Comparison of ENCODE assay signal across 11 cellular contexts in the genomic region with DNA sequence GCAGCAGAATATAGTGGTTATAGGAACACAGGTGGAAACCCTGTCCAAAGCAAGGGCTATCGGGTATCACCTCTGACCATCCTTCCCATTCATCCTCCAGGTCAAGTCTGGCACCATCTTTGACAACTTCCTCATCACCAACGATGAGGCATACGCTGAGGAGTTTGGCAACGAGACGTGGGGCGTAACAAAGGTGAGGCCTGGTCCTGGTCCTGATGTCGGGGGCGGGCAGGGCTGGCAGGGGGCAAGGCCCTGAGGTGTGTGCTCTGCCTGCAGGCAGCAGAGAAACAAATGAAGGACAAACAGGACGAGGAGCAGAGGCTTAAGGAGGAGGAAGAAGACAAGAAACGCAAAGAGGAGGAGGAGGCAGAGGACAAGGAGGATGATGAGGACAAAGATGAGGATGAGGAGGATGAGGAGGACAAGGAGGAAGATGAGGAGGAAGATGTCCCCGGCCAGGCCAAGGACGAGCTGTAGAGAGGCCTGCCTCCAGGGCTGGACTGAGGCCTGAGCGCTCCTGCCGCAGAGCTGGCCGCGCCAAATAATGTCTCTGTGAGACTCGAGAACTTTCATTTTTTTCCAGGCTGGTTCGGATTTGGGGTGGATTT. TPM values are rescaled to one million over a fixed set of nuclear protein-coding genes. Genes with fewer than 3 reads are reported as not detected.
DNase-seq lines count a peak whose midpoint lies in the region; ATAC-seq and TF ChIP-seq lines count a peak whose summit lies in the region.
"Had no signal": no experiment of that assay in that cellular context is flagged by ENCODE, and none has a peak within 500 bp of the region (broad histone marks: within the 10 kb centered on the region; RNA-seq: fewer than 3 reads in every experiment).

No MANE protein-coding gene starts in this region.

- no peaks in the 10 kb centered on the region for H3K9me3 Mint-ChIP-seq in activated naive CD4-positive, alpha-beta T cell treated with anti-CD3 and anti-CD28 coated beads for 36 hours
- H3K9me3 Mint-ChIP-seq in endothelial cell (ENCODE audit: unreplicated experiment), result no peaks in the 10 kb centered on the region
- H3K9me3 Mint-ChIP-seq in stimulated activated memory B cell treated with anti-CD40 and anti-IgM and Interleukin-4, amounts not matched to agents 10 μg/mL and 1 μg/mL and 100 μg/mL, for 72 hours, result no peaks in the 10 kb centered on the region

- H3K27me3 ChIP-seq in Panc1 (ENCODE audit: control insufficient read depth, insufficient read depth, low read length), result no peaks in the 10 kb centered on the region

- peaks cover 86% of the 10 kb centered on the region for H3K36me3 Mint-ChIP-seq in activated naive CD4-positive, alpha-beta T cell treated with anti-CD3 and anti-CD28 coated beads for 36 hours (ENCODE audit: low read depth)
- H3K36me3 Mint-ChIP-seq in endothelial cell (ENCODE audit: low read depth, unreplicated experiment), result peaks cover 50% of the 10 kb centered on the region
- peaks cover 82% of the 10 kb centered on the region for H3K36me3 Mint-ChIP-seq in stimulated activated memory B cell treated with anti-CD40 and anti-IgM and Interleukin-4, amounts not matched to agents 10 μg/mL and 1 μg/mL and 100 μg/mL, for 72 hours

- POLR2A ChIA-PET in Panc1 (lab: Charles Lee), result no interaction called here

- ATAC-seq in Panc1, result no peak
- ATAC-seq in stimulated activated memory B cell treated with anti-CD40 and anti-IgM and Interleukin-4, amounts not matched to agents 10 μg/mL and 1 μg/mL and 100 μg/mL, for 72 hours, result no peak

- H3K4me3 ChIP-seq in Panc1 (ENCODE audit: low read depth in 2 of 2, low read length in 2 of 2), result no peak overlapping the region

- no peaks in the 10 kb centered on the region for H3K27me3 Mint-ChIP-seq in activated naive CD4-positive, alpha-beta T cell treated with anti-CD3 and anti-CD28 coated beads for 36 hours (ENCODE audit: low read depth)
- peaks cover 14% of the 10 kb centered on the region for H3K27me3 Mint-ChIP-seq in endothelial cell (ENCODE audit: unreplicated experiment)
- H3K27me3 Mint-ChIP-seq in stimulated activated memory B cell treated with anti-CD40 and anti-IgM and Interleukin-4, amounts not matched to agents 10 μg/mL and 1 μg/mL and 100 μg/mL, for 72 hours, result no peaks in the 10 kb centered on the region

- intact Hi-C loops in activated naive CD4-positive, alpha-beta T cell treated with anti-CD3 and anti-CD28 coated beads for 36 hours (cut with micrococcal nuclease), result no loop called here
- intact Hi-C loops in Panc1 (cut with micrococcal nuclease; ENCODE audit: unreplicated experiment), result no loop called here

- H3K4me3 Mint-ChIP-seq in activated naive CD4-positive, alpha-beta T cell treated with anti-CD3 and anti-CD28 coated beads for 36 hours, result peak overlapping the region; percentile 2
- peak overlapping the region; percentile 37 for H3K4me3 Mint-ChIP-seq in endothelial cell (ENCODE audit: unreplicated experiment)
- H3K4me3 Mint-ChIP-seq in stimulated activated memory B cell treated with anti-CD40 and anti-IgM and Interleukin-4, amounts not matched to agents 10 μg/mL and 1 μg/mL and 100 μg/mL, for 72 hours, result peak overlapping the region; percentile 42

- peak overlapping the region; percentile 78 for H3K27ac Mint-ChIP-seq in activated naive CD4-positive, alpha-beta T cell treated with anti-CD3 and anti-CD28 coated beads for 36 hours
- H3K27ac Mint-ChIP-seq in endothelial cell (ENCODE audit: unreplicated experiment), result peak overlapping the region; percentile 16
- peak overlapping the region; percentile 99 for H3K27ac Mint-ChIP-seq in stimulated activated memory B cell treated with anti-CD40 and anti-IgM and Interleukin-4, amounts not matched to agents 10 μg/mL and 1 μg/mL and 100 μg/mL, for 72 hours

- no peak for DNase-seq in activated naive CD4-positive, alpha-beta T cell treated with anti-CD3 and anti-CD28 coated beads for 36 hours
- DNase-seq in activated naive CD4-positive, alpha-beta T cell treated with Interleukin-2 at 50 U/mL for 16 hours, result no peak
- no peak for DNase-seq in Panc1 (ENCODE audit: low read depth, low spot score)
- no peak for DNase-seq in endothelial cell (ENCODE audit: low spot score)
- no peak for DNase-seq in DMS153 (lab: John Stamatoyannopoulos, UW)
- no peak for DNase-seq in ureter (ENCODE audit: low spot score)
- DNase-seq in NCI-H524 (lab: John Stamatoyannopoulos, UW), result no peak
- DNase-seq: C1 segment of cervical spinal cord, NCI-H748 treated with DMSO at 0.1 percent for 48 hours had no signal

- CTCF ChIA-PET in activated naive CD4-positive, alpha-beta T cell treated with anti-CD3 and anti-CD28 coated beads for 36 hours (lab: Charles Lee), result no interaction called here
- CTCF ChIA-PET in Panc1 (lab: Charles Lee), result interaction anchor here (0.6 kb wide), 1 partner anchor 486 kb away, joined by 9 read pairs; no protein-coding TSS in a partner anchor

- no peak overlapping the region for H3K27ac ChIP-seq in Panc1 (ENCODE audit: low read length)

- H3K36me3 ChIP-seq in Panc1 (ENCODE audit: control insufficient read depth, insufficient read depth, low read length), result peaks cover 27% of the 10 kb centered on the region

- peaks cover 25% of the 10 kb centered on the region for H3K4me1 ChIP-seq in Panc1 (ENCODE audit: control insufficient read depth, insufficient read depth, low read length)

- BruUV-seq in Panc1 (replicated peaks; lab: Mats Ljungman, UMichigan), result TSS peak; percentile 37

- peaks cover 72% of the 10 kb centered on the region for H3K4me1 Mint-ChIP-seq in activated naive CD4-positive, alpha-beta T cell treated with anti-CD3 and anti-CD28 coated beads for 36 hours (ENCODE audit: low read depth)
- H3K4me1 Mint-ChIP-seq in endothelial cell (ENCODE audit: unreplicated experiment), result peaks cover 39% of the 10 kb centered on the region
- peaks cover 72% of the 10 kb centered on the region for H3K4me1 Mint-ChIP-seq in stimulated activated memory B cell treated with anti-CD40 and anti-IgM and Interleukin-4, amounts not matched to agents 10 μg/mL and 1 μg/mL and 100 μg/mL, for 72 hours

- TF ChIP-seq CTCF in Panc1 (IDR thresholded peaks at IDR 0.05) (no peak), endothelial cell (IDR thresholded peaks at IDR 0.05; ENCODE audit: unreplicated experiment) (no peak)

- H3K9me3 ChIP-seq in Panc1 (ENCODE audit: control insufficient read depth, insufficient read depth, low read depth, low read length), result no peaks in the 10 kb centered on the region

- in situ Hi-C loops in Panc1 (cut with HindIII; ENCODE audit: low pct_unique_long_range_greater_than_20kb, low sequenced_read_pairs), result no loop called here

RNA-seq across cellular contexts. Expression of gene RAD23A, which starts 2.1 kb away (rescaled TPM):
- 100 to 1,000 TPM; 219 to 223 TPM for total RNA-seq in activated naive CD4-positive, alpha-beta T cell treated with anti-CD3 and anti-CD28 coated beads for 36 hours
- total RNA-seq in Panc1 (2021; ENCODE audit: unreplicated experiment) (111 TPM), endothelial cell (ENCODE audit: unreplicated experiment) (44.7 TPM), ureter (96.5 TPM)
- 173 TPM for polyA plus RNA-seq in Panc1 (2012; ENCODE audit: insufficient read length)

RNA-seq across cellular contexts. Expression of gene CALR, which starts 5.1 kb away (rescaled TPM):
- total RNA-seq in activated naive CD4-positive, alpha-beta T cell treated with anti-CD3 and anti-CD28 coated beads for 36 hours, result 100 to 1,000 TPM; 407 to 431 TPM
- total RNA-seq in Panc1 (2021; ENCODE audit: unreplicated experiment) (1,060 TPM), endothelial cell (ENCODE audit: unreplicated experiment) (963 TPM), ureter (643 TPM)
- polyA plus RNA-seq in Panc1 (2012; ENCODE audit: insufficient read length), result 775 TPM

RNA-seq across cellular contexts. Expression of gene FARSA, which starts 10.0 kb away (rescaled TPM):
- 10 to 100 TPM; 77.9 to 82.8 TPM for total RNA-seq in activated naive CD4-positive, alpha-beta T cell treated with anti-CD3 and anti-CD28 coated beads for 36 hours
- total RNA-seq in Panc1 (2021; ENCODE audit: unreplicated experiment) (80.3 TPM), endothelial cell (ENCODE audit: unreplicated experiment) (45.8 TPM), ureter (60.9 TPM)
- 73.4 TPM for polyA plus RNA-seq in Panc1 (2012; ENCODE audit: insufficient read length)

RNA-seq across cellular contexts. Expression of gene GADD45GIP1, which starts 13.5 kb away (rescaled TPM):
- total RNA-seq in activated naive CD4-positive, alpha-beta T cell treated with anti-CD3 and anti-CD28 coated beads for 36 hours, result 10 to 100 TPM; 27.4 to 28.6 TPM
- total RNA-seq in Panc1 (2021; ENCODE audit: unreplicated experiment), result 36.7 TPM
- 86.1 TPM for polyA plus RNA-seq in Panc1 (2012; ENCODE audit: insufficient read length)
- total RNA-seq in endothelial cell (ENCODE audit: unreplicated experiment), result 20.8 TPM
- total RNA-seq in ureter, result 12.4 TPM

RNA-seq across cellular contexts. Expression of gene SYCE2, which starts 24.4 kb away (rescaled TPM):
- 1 to 10 TPM; 3.4 to 5.4 TPM for total RNA-seq in activated naive CD4-positive, alpha-beta T cell treated with anti-CD3 and anti-CD28 coated beads for 36 hours
- total RNA-seq in Panc1 (2021; ENCODE audit: unreplicated experiment) (1.6 TPM), endothelial cell (ENCODE audit: unreplicated experiment) (not detected), ureter (0.52 TPM)
- polyA plus RNA-seq in Panc1 (2012; ENCODE audit: insufficient read length), result 1.7 TPM
- total RNA-seq: subcutaneous adipose tissue had no signal

Comparison
In these comparisons a context has a peak if more than half of its experiments do, and no peak if none do; other contexts are left out.
1. H3K27ac Mint-ChIP-seq: peak in every context shown above with its lines; median percentile 99 in stimulated activated memory B cell treated with anti-CD40 and anti-IgM and Interleukin-4, amounts not matched to agents 10 μg/mL and 1 μg/mL and 100 μg/mL, for 72 hours; 78 in activated naive CD4-positive, alpha-beta T cell treated with anti-CD3 and anti-CD28 coated beads for 36 hours; 16 in endothelial cell.